19 cellular contexts compared by ENCODE assay signal in the genomic region with DNA sequence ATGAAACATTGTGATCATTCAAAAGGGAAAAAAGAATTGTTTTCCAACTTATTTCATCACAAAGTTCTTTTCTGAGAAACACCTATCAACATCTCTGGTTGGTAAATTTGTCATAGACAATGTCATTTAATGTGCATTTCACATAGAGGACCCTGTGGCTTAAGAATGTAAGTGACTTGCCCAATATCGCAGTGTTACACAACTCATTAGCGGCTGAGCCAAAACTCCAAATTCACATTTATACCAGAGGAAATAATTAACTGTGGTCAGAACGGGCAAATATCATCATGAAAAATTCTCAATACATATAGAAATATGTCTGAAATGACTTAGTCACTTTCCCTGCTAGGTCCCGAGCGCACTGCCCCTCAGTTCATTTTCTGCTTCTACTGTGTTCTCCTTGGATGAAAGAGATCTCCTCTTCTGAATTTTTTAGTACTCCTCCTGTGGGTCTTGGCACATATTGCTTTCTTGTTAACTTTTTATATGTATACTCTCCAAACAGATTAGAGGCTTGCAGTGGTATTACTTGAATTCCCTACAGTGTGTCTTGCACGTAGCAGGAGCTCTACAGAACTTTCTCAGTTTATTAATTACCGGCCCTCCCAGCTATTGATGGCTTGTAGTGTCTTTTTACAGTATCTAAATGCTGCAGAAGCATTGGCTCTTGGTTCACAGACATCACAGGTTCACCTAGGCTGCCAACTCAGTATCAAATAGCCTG. TPM values are rescaled to one million over a fixed set of nuclear protein-coding genes. Genes with fewer than 3 reads are reported as not detected.
DNase-seq lines count a peak whose midpoint lies in the region; ATAC-seq, FAIRE-seq and TF ChIP-seq lines count a peak whose summit lies in the region.
"Had no signal": no experiment of that assay in that cellular context is flagged by ENCODE, and none has a peak within 500 bp of the region (broad histone marks: within the 10 kb centered on the region; RNA-seq: fewer than 3 reads in every experiment).

No MANE protein-coding gene starts in this region.

- intact Hi-C loops in MCF 10A (cut with micrococcal nuclease): no loop called here
- intact Hi-C loops in breast epithelium (cut with DNase I; ENCODE audit: low total_unique reads): no loop called here
- intact Hi-C loops in left ventricle myocardium superior (cut with micrococcal nuclease): no loop called here

- no peak overlapping the region for H3K4me3 Mint-ChIP-seq in MCF 10A (ENCODE audit: unreplicated experiment)
- H3K4me3 Mint-ChIP-seq: CD4-positive, alpha-beta T cell; HFFc6 had no signal

- H3K4me1 Mint-ChIP-seq in MCF 10A (ENCODE audit: insufficient read depth, unreplicated experiment): peaks cover 17% of the 10 kb centered on the region

- no peak for TF ChIP-seq CTCF in MCF 10A (IDR thresholded peaks at IDR 0.05; ENCODE audit: unreplicated experiment)
- no peak for TF ChIP-seq CTCF in breast epithelium (IDR thresholded peaks at IDR 0.05)
- no peak for TF ChIP-seq CTCF in VCaP (conservative IDR thresholded peaks at IDR 0.05)

- no TSS peak for BruUV-seq in MCF 10A (replicated peaks; lab: Mats Ljungman, UMichigan)

- no peak for FAIRE-seq in GM12892 (lab: Jason Lieb, UNC)

- TF ChIP-seq POLR2A in breast epithelium (IDR thresholded peaks at IDR 0.05): no peak
- no peak for TF ChIP-seq POLR2A in GM12892 (IDR thresholded peaks at IDR 0.05; ENCODE audit: low read depth, low read length)

- POLR2A ChIA-PET in MCF 10A (lab: Yijun Ruan, JAX): no interaction called here

- H3K27ac ChIP-seq in breast epithelium (no peak overlapping the region), VCaP (peak overlapping the region; percentile 95)
- H3K27ac ChIP-seq: Peyer's patch had no signal

- no peaks in the 10 kb centered on the region for H3K9me3 Mint-ChIP-seq in MCF 10A (ENCODE audit: unreplicated experiment)
- H3K9me3 Mint-ChIP-seq: CD4-positive, alpha-beta T cell; HFFc6 had no signal

- H3K27ac Mint-ChIP-seq in MCF 10A (ENCODE audit: low read depth, unreplicated experiment): no peak overlapping the region
- H3K27ac Mint-ChIP-seq: CD4-positive, alpha-beta T cell had no signal

- ATAC-seq in left ventricle myocardium superior: no peak
- no peak for ATAC-seq in GM18498 (IDR thresholded peaks at IDR 0.05; ENCODE audit: unreplicated experiment)

- no peaks in the 10 kb centered on the region for H3K36me3 ChIP-seq in breast epithelium
- H3K36me3 ChIP-seq: Peyer's patch had no signal

- CTCF ChIA-PET in MCF 10A (lab: Yijun Ruan, JAX): no interaction called here

- no peaks in the 10 kb centered on the region for H3K36me3 Mint-ChIP-seq in MCF 10A (ENCODE audit: insufficient read depth, unreplicated experiment)

- H3K9me3 ChIP-seq in breast epithelium: no peaks in the 10 kb centered on the region
- H3K9me3 ChIP-seq: Peyer's patch had no signal

- DNase-seq in MCF 10A (ENCODE audit: unreplicated experiment) (peak; percentile 15), breast epithelium (ENCODE audit: low spot score in 2 of 2) (no peak), NOMO-1 (lab: John Stamatoyannopoulos, UW; ENCODE audit: unreplicated experiment in 2 of 2) (peak; percentile 91 to 95), left ventricle myocardium superior (no peak), GM12892 (ENCODE audit: insufficient read length) (no peak)
- DNase-seq in stimulated activated CD4-positive, alpha-beta T cell treated with anti-CD3 and anti-CD28 coated beads, Interleukin-15, amount 100 ng/mL, for 24 hours: no peak
- DNase-seq: Calu3; CD4-positive, alpha-beta T cell; GF-D8; GOT3; HFFc6; NCI-H1048; NCI-H146; NCI-H226; NCI-H526 treated with DMSO at 0.1 percent for 48 hours; Peyer's patch; Right ventricle myocardium superior had no signal

- no peaks in the 10 kb centered on the region for H3K4me1 ChIP-seq in breast epithelium
- H3K4me1 ChIP-seq: Peyer's patch had no signal

- H3K4me3 ChIP-seq in breast epithelium: no peak overlapping the region
- H3K4me3 ChIP-seq: Peyer's patch had no signal

- no peaks in the 10 kb centered on the region for H3K27me3 ChIP-seq in breast epithelium
- H3K27me3 ChIP-seq: Peyer's patch had no signal

- no peaks in the 10 kb centered on the region for H3K27me3 Mint-ChIP-seq in MCF 10A (ENCODE audit: insufficient read depth, unreplicated experiment)
- H3K27me3 Mint-ChIP-seq: CD4-positive, alpha-beta T cell had no signal

RNA-seq across cellular contexts. Expression of gene PTX3, which starts 33.1 kb away (rescaled TPM):
- total RNA-seq in MCF 10A (2022): 159 and 217 TPM in 2 replicates
- total RNA-seq in breast epithelium: 10 to 100 TPM; 10.1 to 94.1 (median 36.9) TPM
- total RNA-seq in left ventricle myocardium superior: 0.30 TPM
- polyA plus RNA-seq in GM12892 (2012; ENCODE audit: missing spikeins): not detected

RNA-seq across cellular contexts. Expression of gene VEPH1, which starts 33.5 kb away (rescaled TPM):
- 2.4 TPM in 2 replicates for total RNA-seq in MCF 10A (2022)
- total RNA-seq in breast epithelium: 10 to 100 TPM in 1 of 3 donors, 1 to 10 TPM in 1, under 1 TPM in 1; under 0.01 to 20.9 (median 8.8) TPM
- 0.25 TPM for total RNA-seq in left ventricle myocardium superior
- not detected for polyA plus RNA-seq in GM12892 (2012; ENCODE audit: missing spikeins)
- total RNA-seq: CD4-positive, alpha-beta T cell; Right ventricle myocardium superior had no signal

Comparison
In these comparisons a context has a peak if more than half of its experiments do, and no peak if none do; other contexts are left out.
1. DNase-seq: peak in MCF 10A (single experiment) and NOMO-1 (2 of 2); none in breast epithelium (0 of 2), left ventricle myocardium superior (single experiment), stimulated activated CD4-positive, alpha-beta T cell treated with anti-CD3 and anti-CD28 coated beads, Interleukin-15, amount 100 ng/mL, for 24 hours (single experiment) and GM12892 (single experiment).